Comparison of ENCODE assay signal across 16 cellular contexts in the genomic region with DNA sequence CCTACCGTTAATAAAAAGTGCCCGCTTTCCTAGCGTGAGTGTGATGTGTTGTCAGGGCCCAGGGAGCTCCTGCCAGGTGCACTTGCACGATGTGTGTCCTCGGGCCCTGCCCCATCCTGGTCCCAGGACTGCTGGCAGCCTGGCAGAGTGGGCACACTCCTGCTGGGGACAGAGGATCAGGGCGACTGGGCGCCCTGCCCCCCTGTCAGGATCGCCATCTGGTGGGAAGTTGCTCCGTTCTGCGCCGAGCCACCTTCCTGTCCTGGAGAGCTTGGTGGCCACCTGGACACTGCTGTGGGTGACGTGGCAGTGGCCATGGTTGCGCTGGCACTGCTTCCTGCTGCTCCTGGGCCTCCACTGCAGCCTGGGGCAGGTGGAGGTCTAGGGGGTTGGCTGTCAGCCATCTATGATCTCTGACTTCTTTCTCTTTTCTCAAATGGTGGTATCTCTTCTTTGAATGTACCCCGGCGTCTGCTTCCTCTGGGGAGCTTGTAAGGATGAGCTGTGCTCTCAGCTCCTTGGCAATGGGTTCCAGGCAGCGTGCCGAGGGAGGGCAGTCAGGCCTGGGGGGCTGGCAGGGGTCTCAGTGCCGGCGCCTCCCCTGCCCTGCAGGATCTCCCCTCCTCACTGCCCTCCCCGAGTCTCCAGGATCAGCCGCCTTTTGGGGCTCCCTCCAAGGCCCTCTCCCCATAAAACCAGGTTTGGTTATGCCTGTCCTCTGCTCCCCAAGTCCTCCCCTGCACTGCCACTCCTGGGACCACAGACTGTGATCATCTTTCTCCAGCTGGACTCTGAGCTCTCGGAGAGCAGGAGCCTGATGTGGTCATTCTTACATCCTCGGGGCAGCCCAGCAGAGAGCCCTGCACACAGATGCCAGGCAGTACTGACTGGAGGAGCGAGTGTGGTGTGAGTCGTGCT.
DNase-seq lines count a peak whose midpoint lies in the region; ATAC-seq lines count a peak whose summit lies in the region.
"Had no signal": no experiment of that assay in that cellular context is flagged by ENCODE, and none has a peak within 500 bp of the region (broad histone marks: within the 10 kb centered on the region; RNA-seq: fewer than 3 reads in every experiment).

No MANE protein-coding gene starts in this region.

- H3K4me1 Mint-ChIP-seq in activated CD4-positive, alpha-beta memory T cell treated with anti-CD3 and anti-CD28 coated beads, Interleukin-2, amount 10 ng/mL, durations not matched to agents 7 days and 5 days, result no peaks in the 10 kb centered on the region

- intact Hi-C loops in right cardiac atrium (cut with DNase I), result no loop called here

- peaks cover 2% of the 10 kb centered on the region for H3K27me3 Mint-ChIP-seq in activated CD4-positive, alpha-beta memory T cell treated with anti-CD3 and anti-CD28 coated beads, Interleukin-2, amount 10 ng/mL, durations not matched to agents 7 days and 5 days
- H3K27me3 Mint-ChIP-seq: CD4-positive, alpha-beta T cell had no signal

- H3K9me3 Mint-ChIP-seq in activated CD4-positive, alpha-beta memory T cell treated with anti-CD3 and anti-CD28 coated beads, Interleukin-2, amount 10 ng/mL, durations not matched to agents 7 days and 5 days, result no peaks in the 10 kb centered on the region
- H3K9me3 Mint-ChIP-seq: CD4-positive, alpha-beta T cell had no signal

- no peak overlapping the region for H3K4me3 ChIP-seq in right cardiac atrium (ENCODE audit: low read length)
- H3K4me3 ChIP-seq: body of pancreas, PC-9 had no signal

- WGBS in right cardiac atrium, result 89% methylated on average over 25 of the region's 25 CpGs

- H3K4me1 ChIP-seq in right cardiac atrium (ENCODE audit: control insufficient read depth, insufficient read depth, low read length), result no peaks in the 10 kb centered on the region
- H3K4me1 ChIP-seq: body of pancreas had no signal

- no peaks in the 10 kb centered on the region for H3K9me3 ChIP-seq in right cardiac atrium (ENCODE audit: control insufficient read depth, low read length)
- H3K9me3 ChIP-seq: body of pancreas had no signal

- H3K36me3 Mint-ChIP-seq in activated CD4-positive, alpha-beta memory T cell treated with anti-CD3 and anti-CD28 coated beads, Interleukin-2, amount 10 ng/mL, durations not matched to agents 7 days and 5 days (ENCODE audit: low read depth), result no peaks in the 10 kb centered on the region

- no peak overlapping the region for H3K27ac ChIP-seq in right cardiac atrium (ENCODE audit: low read length)
- H3K27ac ChIP-seq: body of pancreas, PC-9 had no signal

- H3K27ac Mint-ChIP-seq in activated CD4-positive, alpha-beta memory T cell treated with anti-CD3 and anti-CD28 coated beads, Interleukin-2, amount 10 ng/mL, durations not matched to agents 7 days and 5 days, result no peak overlapping the region
- H3K27ac Mint-ChIP-seq: CD4-positive, alpha-beta T cell had no signal

- H3K4me3 Mint-ChIP-seq in activated CD4-positive, alpha-beta memory T cell treated with anti-CD3 and anti-CD28 coated beads, Interleukin-2, amount 10 ng/mL, durations not matched to agents 7 days and 5 days, result no peak overlapping the region
- H3K4me3 Mint-ChIP-seq: CD4-positive, alpha-beta T cell had no signal

- CTCF ChIA-PET in activated CD4-positive, alpha-beta memory T cell treated with anti-CD3 and anti-CD28 coated beads, Interleukin-2, amount 10 ng/mL, durations not matched to agents 7 days and 5 days (lab: Charles Lee), result no interaction called here

- POLR2A ChIA-PET in activated CD4-positive, alpha-beta memory T cell treated with anti-CD3 and anti-CD28 coated beads, Interleukin-2, amount 10 ng/mL, durations not matched to agents 7 days and 5 days (lab: Charles Lee), result no interaction called here

- H3K27me3 ChIP-seq in right cardiac atrium (ENCODE audit: control insufficient read depth, insufficient read depth), result no peaks in the 10 kb centered on the region
- H3K27me3 ChIP-seq: body of pancreas had no signal

- ATAC-seq in right cardiac atrium, result no peak
- ATAC-seq: body of pancreas had no signal

- peak; percentile 12 for DNase-seq in NCI-H2029 treated with DMSO at 0.1 percent for 48 hours (lab: John Stamatoyannopoulos, UW)
- DNase-seq in NCI-H2029 (lab: John Stamatoyannopoulos, UW), result no peak
- DNase-seq in DMS114 treated with DMSO at 0.1 percent for 48 hours (lab: John Stamatoyannopoulos, UW; ENCODE audit: unreplicated experiment), result peak; percentile 26
- DNase-seq in RPMI7951 (ENCODE audit: low read depth), result peak; percentile 27
- peak; percentile 6 to 46 (median 39) for DNase-seq in right cardiac atrium
- DNase-seq in activated T-cell treated with anti-CD3 and anti-CD28 coated beads for 4 hours, result no peak
- DNase-seq in activated CD4-positive, alpha-beta memory T cell treated with anti-CD3 and anti-CD28 coated beads, Interleukin-2, amount 10 ng/mL, durations not matched to agents 7 days and 5 days, result no peak
- no peak for DNase-seq in mucosa of gallbladder (ENCODE audit: low spot score)
- DNase-seq: activated CD4-positive, CD25-positive, alpha-beta regulatory T cell treated with anti-CD3 and anti-CD28 coated beads, Interleukin-2, amount 50 U/mL, for 72 hours; activated naive CD4-positive, alpha-beta T cell; CD4-positive, alpha-beta T cell; effector CD4-positive, alpha-beta T cell; NCI-H2081; stimulated activated naive CD4-positive, alpha-beta T cell had no signal

Comparison
In these comparisons a context has a peak if more than half of its experiments do, and no peak if none do; other contexts are left out.
1. DNase-seq: peak in NCI-H2029 treated with DMSO at 0.1 percent for 48 hours (single experiment), DMS114 treated with DMSO at 0.1 percent for 48 hours (single experiment), RPMI7951 (single experiment) and right cardiac atrium (3 of 3); none in NCI-H2029 (single experiment), activated T-cell treated with anti-CD3 and anti-CD28 coated beads for 4 hours (single experiment), activated CD4-positive, alpha-beta memory T cell treated with anti-CD3 and anti-CD28 coated beads, Interleukin-2, amount 10 ng/mL, durations not matched to agents 7 days and 5 days (single experiment) and mucosa of gallbladder (single experiment).